ENCODE assay signal across 36 cellular contexts in genomic region chr11:1239596-1240205, GRCh38. TPM values are rescaled to one million over a fixed set of nuclear protein-coding genes. Genes with fewer than 3 reads are reported as not detected.
"Had no signal": no experiment of that assay in that cellular context is flagged by ENCODE, and none has a peak within 500 bp of the region (broad histone marks: within the 10 kb centered on the region; RNA-seq: fewer than 3 reads in every experiment).

No MANE protein-coding gene starts in this region.

- H3K4me3 ChIP-seq: MG63 had no signal

- H3K27ac ChIP-seq: KMS-11 had no signal

- H3K4me2 ChIP-seq: KMS-11 had no signal

- H3K9ac ChIP-seq: KMS-11 had no signal

- H3K36me3 ChIP-seq: MG63 had no signal

- DNase-seq: Karpas-422, Kasumi-1, KG1, MG63, MV-4-11, NCI-H1092, NCI-H1092 treated with DMSO at 0.1 percent for 48 hours, NCI-H1105, NCI-H1105 treated with DMSO at 0.1 percent for 48 hours, NCI-H1417, NCI-H1417 treated with DMSO at 0.1 percent for 48 hours, NCI-H1436, NCI-H1436 treated with DMSO at 0.1 percent for 48 hours, NCI-H146, NCI-H1694, NCI-H1694 treated with DMSO at 0.1 percent for 48 hours, NCI-H187, NCI-H187 treated with DMSO at 0.1 percent for 48 hours, NCI-H1930, NCI-H2029, NCI-H2029 treated with DMSO at 0.1 percent for 48 hours, NCI-H2081, NCI-H2081 treated with DMSO at 0.1 percent for 48 hours, NCI-H2107, NCI-H2171, NCI-H2171 treated with DMSO at 0.1 percent for 48 hours, NCI-H2227 treated with DMSO at 0.1 percent for 48 hours, NCI-H226, NCI-H345, NCI-H446, NCI-H446 treated with DMSO at 0.1 percent for 48 hours, NCI-H510A had no signal

- H3K27me3 ChIP-seq: MG63 had no signal

- H3K9me3 ChIP-seq: MG63 had no signal

RNA-seq across cellular contexts. Expression of gene MUC5B, which starts 16.8 kb away (rescaled TPM):
- total RNA-seq: LHCN-M2, M059J, MCF 10A had no signal
